14 cellular contexts compared by ENCODE assay signal in genomic region chr2:44543773-44544725, GRCh38.
A peak's percentile ranks its signal among the peaks of the same experiment; 100 is the strongest.
DNase-seq lines count a peak whose midpoint lies in the region; ATAC-seq and TF ChIP-seq lines count a peak whose summit lies in the region.
"Had no signal": no experiment of that assay in that cellular context is flagged by ENCODE, and none has a peak within 500 bp of the region (broad histone marks: within the 10 kb centered on the region; RNA-seq: fewer than 3 reads in every experiment).

No MANE protein-coding gene starts in this region.

- intact Hi-C loops in stomach (cut with DNase I; ENCODE audit: low total_unique reads) (no loop called here), lower lobe of right lung (cut with DNase I) (no loop called here)

- no peak for TF ChIP-seq EP300 in stomach (IDR thresholded peaks at IDR 0.05)

- peaks cover 4% of the 10 kb centered on the region for H3K27me3 Mint-ChIP-seq in nephron progenitor cell (ENCODE audit: low read depth, poor library complexity)

- H3K27ac Mint-ChIP-seq in nephron progenitor cell: no peak overlapping the region
- H3K27ac Mint-ChIP-seq: stimulated activated effector memory CD8-positive, alpha-beta T cell treated with anti-CD3 and anti-CD28 coated beads, Interleukin-12 subunit alpha, Interleukin-12 subunit beta, amount 100 ng/mL, for 72 hours had no signal

- peaks cover 32% of the 10 kb centered on the region for H3K4me1 Mint-ChIP-seq in nephron progenitor cell
- H3K4me1 Mint-ChIP-seq: stimulated activated effector memory CD8-positive, alpha-beta T cell treated with anti-CD3 and anti-CD28 coated beads, Interleukin-12 subunit alpha, Interleukin-12 subunit beta, amount 100 ng/mL, for 72 hours had no signal

- H3K9me3 Mint-ChIP-seq in nephron progenitor cell: no peaks in the 10 kb centered on the region
- H3K9me3 Mint-ChIP-seq: stimulated activated effector memory CD8-positive, alpha-beta T cell treated with anti-CD3 and anti-CD28 coated beads, Interleukin-12 subunit alpha, Interleukin-12 subunit beta, amount 100 ng/mL, for 72 hours had no signal

- no peak overlapping the region for H3K4me3 Mint-ChIP-seq in nephron progenitor cell
- H3K4me3 Mint-ChIP-seq: stimulated activated effector memory CD8-positive, alpha-beta T cell treated with anti-CD3 and anti-CD28 coated beads, Interleukin-12 subunit alpha, Interleukin-12 subunit beta, amount 100 ng/mL, for 72 hours had no signal

- H3K27ac ChIP-seq in stomach (no peak overlapping the region), lower lobe of right lung (no peak overlapping the region)
- H3K27ac ChIP-seq: esophagus muscularis mucosa had no signal

- no peak for TF ChIP-seq CTCF in stomach (IDR thresholded peaks at IDR 0.05)
- TF ChIP-seq CTCF in lower lobe of right lung (IDR thresholded peaks at IDR 0.05): no peak
- no peak for TF ChIP-seq CTCF in nephron progenitor cell (IDR thresholded peaks at IDR 0.05)

- H3K36me3 ChIP-seq in stomach: no peaks in the 10 kb centered on the region
- no peaks in the 10 kb centered on the region for H3K36me3 ChIP-seq in lower lobe of right lung
- H3K36me3 ChIP-seq: esophagus muscularis mucosa had no signal

- no peak for TF ChIP-seq POLR2A in stomach (IDR thresholded peaks at IDR 0.05)

- H3K36me3 Mint-ChIP-seq in nephron progenitor cell (ENCODE audit: low read depth): no peaks in the 10 kb centered on the region
- H3K36me3 Mint-ChIP-seq: stimulated activated effector memory CD8-positive, alpha-beta T cell treated with anti-CD3 and anti-CD28 coated beads, Interleukin-12 subunit alpha, Interleukin-12 subunit beta, amount 100 ng/mL, for 72 hours had no signal

- H3K9me3 ChIP-seq in stomach (no peaks in the 10 kb centered on the region), lower lobe of right lung (no peaks in the 10 kb centered on the region)
- H3K9me3 ChIP-seq: esophagus muscularis mucosa, mucosa of descending colon had no signal

- no peaks in the 10 kb centered on the region for H3K27me3 ChIP-seq in stomach
- H3K27me3 ChIP-seq in lower lobe of right lung (ENCODE audit: low read depth): no peaks in the 10 kb centered on the region
- H3K27me3 ChIP-seq: esophagus muscularis mucosa had no signal

- peaks cover 0 to 5% (median 2%) of the 10 kb centered on the region in 4 donors for H3K4me1 ChIP-seq in stomach
- no peaks in the 10 kb centered on the region for H3K4me1 ChIP-seq in lower lobe of right lung

- DNase-seq in EH (ENCODE audit: low read depth): peak; percentile 62
- peak; percentile 92 for DNase-seq in NCI-H1417 treated with DMSO at 0.1 percent for 48 hours (lab: John Stamatoyannopoulos, UW)
- DNase-seq in SK-N-DZ (ENCODE audit: low spot score): peak; percentile 15
- peak; percentile 79 for DNase-seq in iPS DF 4.7 (ENCODE audit: extremely low read depth, low spot score)
- DNase-seq in stomach: no peak
- no peak for DNase-seq in lower lobe of right lung
- DNase-seq in nephron progenitor cell: no peak
- DNase-seq: C1 segment of cervical spinal cord; KBM-7; mucosa of descending colon; stimulated activated CD4-positive, alpha-beta T cell treated with anti-CD3 and anti-CD28 coated beads, Interleukin-12 subunit alpha, Interleukin-12 subunit beta, amount 100 ng/mL, for 4 hours had no signal

- no peak for ATAC-seq in lower lobe of right lung
- ATAC-seq in GM21381 (IDR thresholded peaks at IDR 0.05; ENCODE audit: unreplicated experiment): no peak
- ATAC-seq: mucosa of descending colon; stimulated activated effector memory CD8-positive, alpha-beta T cell treated with anti-CD3 and anti-CD28 coated beads, Interleukin-12 subunit alpha, Interleukin-12 subunit beta, amount 100 ng/mL, for 72 hours had no signal

- 49 to 76% (median 64%) methylated on average over 2 of the region's 2 CpGs for WGBS in stomach, 5 donors

- no peak overlapping the region for H3K4me3 ChIP-seq in stomach
- no peak overlapping the region for H3K4me3 ChIP-seq in lower lobe of right lung
- H3K4me3 ChIP-seq: esophagus muscularis mucosa, mucosa of descending colon had no signal

Comparison
In these comparisons a context has a peak if more than half of its experiments do, and no peak if none do; other contexts are left out.
1. DNase-seq: peak in EH (single experiment), NCI-H1417 treated with DMSO at 0.1 percent for 48 hours (single experiment), SK-N-DZ (single experiment) and iPS DF 4.7 (single experiment); none in stomach (single experiment), lower lobe of right lung (single experiment) and nephron progenitor cell (single experiment).